17 cellular contexts compared by ENCODE assay signal in the genomic region with DNA sequence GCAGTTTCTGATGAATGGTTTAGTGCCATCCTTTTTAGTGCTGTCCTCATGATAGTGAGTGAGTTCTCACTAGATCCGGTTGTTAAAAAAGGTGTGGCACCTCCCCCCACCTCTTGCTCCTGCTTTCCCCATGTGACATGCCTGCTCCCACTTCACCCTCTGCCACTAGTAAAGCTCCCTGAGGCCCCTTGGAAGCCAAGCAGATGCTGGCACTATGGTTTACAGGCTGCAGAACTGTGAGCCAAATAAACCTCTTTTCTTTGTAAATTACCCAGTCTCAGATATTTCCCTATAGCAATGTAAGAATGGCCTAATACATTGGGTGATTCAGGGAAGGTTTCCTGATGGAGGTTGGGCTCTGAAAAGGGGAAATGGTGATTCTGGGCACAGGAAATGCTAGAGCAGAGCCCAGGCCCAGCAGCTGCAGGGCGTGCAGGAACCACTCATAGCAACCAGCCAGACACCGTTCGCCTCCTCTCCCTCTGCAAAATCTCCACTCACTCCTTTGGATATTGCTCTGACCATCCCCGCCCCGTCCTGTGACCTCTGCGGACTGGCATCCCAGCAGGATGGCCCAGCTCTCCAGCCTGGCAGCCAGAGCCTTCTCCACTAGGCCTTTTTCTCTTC. TPM values are rescaled to one million over a fixed set of nuclear protein-coding genes. Genes with fewer than 3 reads are reported as not detected.
A peak's percentile ranks its signal among the peaks of the same experiment; 100 is the strongest.
DNase-seq lines count a peak whose midpoint lies in the region; ATAC-seq and TF ChIP-seq lines count a peak whose summit lies in the region.
"Had no signal": no experiment of that assay in that cellular context is flagged by ENCODE, and none has a peak within 500 bp of the region (broad histone marks: within the 10 kb centered on the region; RNA-seq: fewer than 3 reads in every experiment).

No MANE protein-coding gene starts in this region.

- H4K20me1 ChIP-seq in PC-9 (ENCODE audit: insufficient read depth) = no peaks in the 10 kb centered on the region

- H3K9me2 ChIP-seq in PC-9 (ENCODE audit: insufficient read depth) = no peaks in the 10 kb centered on the region

- CTCF ChIA-PET in PC-9 (lab: Charles Lee) = no interaction called here

- peak; percentile 63 for DNase-seq in Right ventricle myocardium superior
- no peak for DNase-seq in cardiac septum (ENCODE audit: low spot score)
- DNase-seq in PC-9 = no peak
- DNase-seq in dermis blood vessel endothelial cell = peak; percentile 60
- DNase-seq in upper lobe of right lung = no peak
- DNase-seq in iPS-NIHi11 (ENCODE audit: low spot score) = no peak
- DNase-seq: activated CD4-positive, alpha-beta T cell treated with anti-CD3 and anti-CD28 coated beads for 48 hours; activated naive CD8-positive, alpha-beta T cell treated with anti-CD3 and anti-CD28 coated beads, Interleukin-2, amount 10 ng/mL, durations not matched to agents 7 days and 5 days; activated T-cell treated with anti-CD3 and anti-CD28 coated beads for 4 hours; NCI-H1105; NCI-H2227 treated with DMSO at 0.1 percent for 48 hours had no signal

- no peak for TF ChIP-seq CTCF in PC-9 (conservative IDR thresholded peaks at IDR 0.05)
- no peak for TF ChIP-seq CTCF in upper lobe of right lung (IDR thresholded peaks at IDR 0.05)

- H3K79me2 ChIP-seq in PC-9 (ENCODE audit: low read depth) = peaks cover 22% of the 10 kb centered on the region

- no peaks in the 10 kb centered on the region for H3K36me3 ChIP-seq in PC-9 (ENCODE audit: low read depth)
- no peaks in the 10 kb centered on the region for H3K36me3 ChIP-seq in upper lobe of right lung
- H3K36me3 ChIP-seq: gastroesophageal sphincter, thoracic aorta had no signal

- no TSS peak for BruUV-seq in PC-9 (replicated peaks; lab: Mats Ljungman, UMichigan)

- peak overlapping the region; percentile 69 for H3K27ac ChIP-seq in PC-9
- H3K27ac ChIP-seq in upper lobe of right lung = no peak overlapping the region
- H3K27ac ChIP-seq: A549, gastroesophageal sphincter, thoracic aorta had no signal

- H3K4me3 ChIP-seq in PC-9 (no peak overlapping the region), upper lobe of right lung (no peak overlapping the region)
- H3K4me3 ChIP-seq: A549, gastroesophageal sphincter, thoracic aorta had no signal

- H3K27me3 ChIP-seq in PC-9 (ENCODE audit: insufficient read depth, low read depth) (no peaks in the 10 kb centered on the region), upper lobe of right lung (no peaks in the 10 kb centered on the region)

- intact Hi-C loops in Right ventricle myocardium superior (cut with DNase I) = loop anchor here (10.0 kb wide), 1 partner anchor 52 kb away; a partner anchor contains a TSS
- intact Hi-C loops in cardiac septum (cut with DNase I) = no loop called here
- intact Hi-C loops in PC-9 (cut with micrococcal nuclease; ENCODE audit: unreplicated experiment) = no loop called here
- intact Hi-C loops in upper lobe of right lung (cut with DNase I) = no loop called here

- H3K4me1 ChIP-seq in PC-9 (replicated peaks; ENCODE audit: insufficient read depth) (peaks cover 12% of the 10 kb centered on the region), upper lobe of right lung (peaks cover 17% of the 10 kb centered on the region)

- H3K4me2 ChIP-seq in PC-9 = peak overlapping the region; percentile 47
- H3K4me2 ChIP-seq: A549 had no signal

- H3K9me3 ChIP-seq in PC-9 (ENCODE audit: insufficient read depth, low read depth) (no peaks in the 10 kb centered on the region), upper lobe of right lung (no peaks in the 10 kb centered on the region)
- H3K9me3 ChIP-seq: gastroesophageal sphincter, thoracic aorta had no signal

- H3F3A ChIP-seq in PC-9 (ENCODE audit: insufficient read depth, low read depth) = peaks cover 17% of the 10 kb centered on the region; the same call in 1 of the 2 replicates

- POLR2A ChIA-PET in PC-9 (lab: Charles Lee; ENCODE audit: unreplicated experiment) = interaction anchor here (0.9 kb wide), 1 partner anchor 27 kb away, joined by 3 read pairs; no protein-coding TSS in a partner anchor

- ATAC-seq in Right ventricle myocardium superior (ENCODE audit: poor library complexity) (peak; percentile 10), upper lobe of right lung (peak; percentile 31), GM21360 (IDR thresholded peaks at IDR 0.05; ENCODE audit: unreplicated experiment) (no peak), GM18861 (IDR thresholded peaks at IDR 0.05; ENCODE audit: unreplicated experiment) (no peak)
- ATAC-seq: A549, gastroesophageal sphincter, sciatic nerve had no signal

- no peak overlapping the region for H2AFZ ChIP-seq in PC-9

RNA-seq across cellular contexts. Expression of a gene that starts 2.6 kb away (rescaled TPM):
- 0.46 TPM for total RNA-seq in Right ventricle myocardium superior
- total RNA-seq in cardiac septum = 1.3 TPM
- total RNA-seq in PC-9 (2021) = 32.6 and 42.7 TPM in 2 replicates
- 3.6 and 8.2 TPM in 2 replicates for total RNA-seq in dermis blood vessel endothelial cell
- 7.1 TPM for total RNA-seq in upper lobe of right lung

RNA-seq across cellular contexts. Expression of a gene that starts 57.2 kb away (rescaled TPM):
- 21.0 TPM for total RNA-seq in Right ventricle myocardium superior
- 17.8 TPM for total RNA-seq in cardiac septum
- total RNA-seq in PC-9 (2021) = 13.0 and 19.1 TPM in 2 replicates
- total RNA-seq in dermis blood vessel endothelial cell = 16.0 and 17.2 TPM in 2 replicates
- 27.4 TPM for total RNA-seq in upper lobe of right lung

RNA-seq across cellular contexts. Expression of a gene that starts 57.3 kb away (rescaled TPM):
- total RNA-seq in Right ventricle myocardium superior = 19.0 TPM
- 29.0 TPM for total RNA-seq in cardiac septum
- total RNA-seq in PC-9 (2021) = 53.5 and 74.7 TPM in 2 replicates
- total RNA-seq in dermis blood vessel endothelial cell = 73.8 and 78.8 TPM in 2 replicates
- 34.9 TPM for total RNA-seq in upper lobe of right lung

Comparison
In these comparisons a context has a peak if more than half of its experiments do, and no peak if none do; other contexts are left out.
1. DNase-seq: peak in Right ventricle myocardium superior (single experiment) and dermis blood vessel endothelial cell (single experiment); none in cardiac septum (single experiment), PC-9 (0 of 2), upper lobe of right lung (single experiment) and iPS-NIHi11 (single experiment).
2. ATAC-seq: peak in Right ventricle myocardium superior (single experiment) and upper lobe of right lung (single experiment); none in GM21360 (single experiment) and GM18861 (single experiment).